ENCODE assay signal across 1 cellular context in genomic region chr12:57224278-57224972, GRCh38.
TF ChIP-seq lines count a peak whose summit lies in the region.

No MANE protein-coding gene starts in this region.

TF ChIP-seq in SK-N-SH, 30 proteins besides CTCF, POLR2A, EP300 and RAD21 (continued from another document):
- TF ChIP-seq PBX3 (IDR thresholded peaks at IDR 0.05) (no peak), NFIC (IDR thresholded peaks at IDR 0.05; ENCODE audit: borderline replicate concordance) (no peak), SIN3A (IDR thresholded peaks at IDR 0.05; ENCODE audit: borderline replicate concordance, low read depth, low read length) (no peak), EZH2phosphoT487 (IDR thresholded peaks at IDR 0.05; ENCODE audit: borderline replicate concordance, low read depth) (no peak), MAX (IDR thresholded peaks at IDR 0.05; ENCODE audit: low read depth) (no peak), USF1 (IDR thresholded peaks at IDR 0.05; ENCODE audit: borderline replicate concordance, low read depth) (no peak), USF2 (IDR thresholded peaks at IDR 0.05; ENCODE audit: borderline replicate concordance, low read depth, low read length) (no peak), IRF3 (IDR thresholded peaks at IDR 0.05; ENCODE audit: low read depth, low read length) (no peak)
